8 cellular contexts compared by ENCODE assay signal in genomic region chr5:150846651-150847333, GRCh38. TPM values are rescaled to one million over a fixed set of nuclear protein-coding genes. Genes with fewer than 3 reads are reported as not detected.
A peak's percentile ranks its signal among the peaks of the same experiment; 100 is the strongest.
DNase-seq lines count a peak whose midpoint lies in the region; ATAC-seq and TF ChIP-seq lines count a peak whose summit lies in the region.

No MANE protein-coding gene starts in this region.

- H2BK15ac ChIP-seq in neuronal stem cell (ENCODE audit: low read length): no peak overlapping the region

- no peak overlapping the region for H3K18ac ChIP-seq in neuronal stem cell (ENCODE audit: low read length)

- H3K14ac ChIP-seq in neuronal stem cell (ENCODE audit: low read length): no peak overlapping the region

- H4K8ac ChIP-seq in neuronal stem cell (ENCODE audit: low read depth, low read length): no peak overlapping the region

- no peak overlapping the region for H3K4me2 ChIP-seq in GM23338
- no peak overlapping the region for H3K4me2 ChIP-seq in OCI-LY7 (ENCODE audit: low read length)
- no peak overlapping the region for H3K4me2 ChIP-seq in neuronal stem cell (ENCODE audit: insufficient read depth, low read length, poor library complexity, severe bottlenecking)

- no peak overlapping the region; the same call in 1 of the 2 replicates for H2AFZ ChIP-seq in GM23338
- H2AFZ ChIP-seq in OCI-LY7 (ENCODE audit: low read length): no peak overlapping the region; the same call in 1 of the 2 replicates
- H2AFZ ChIP-seq in neuronal stem cell (ENCODE audit: low read length): no peak overlapping the region

- no peak overlapping the region for H3K27ac Mint-ChIP-seq in GM23338

- H4K20me1 ChIP-seq in GM23338 (replicated peaks; ENCODE audit: insufficient read depth): no peaks in the 10 kb centered on the region
- H4K20me1 ChIP-seq in OCI-LY7 (ENCODE audit: insufficient read depth, low read length): no peaks in the 10 kb centered on the region

- H3K23ac ChIP-seq in neuronal stem cell (ENCODE audit: low read depth, low read length, poor library complexity): no peak overlapping the region

- no peaks in the 10 kb centered on the region for H3K9me3 ChIP-seq in OCI-LY7 (ENCODE audit: low read length)
- no peaks in the 10 kb centered on the region for H3K9me3 ChIP-seq in neuronal stem cell (replicated peaks in 1 of 2; ENCODE audit: control insufficient read depth in 2 of 2, insufficient read depth in 1 of 2, low read depth in 1 of 2, low read length in 2 of 2)
- H3K9me3 ChIP-seq in tibial nerve: no peaks in the 10 kb centered on the region

- peak; percentile 96 for ATAC-seq in GM23338

- POLR2A ChIA-PET in OCI-LY7 (lab: Charles Lee): interaction anchor here (0.8 kb wide), 1 partner anchor 382 kb away, joined by 3 read pairs; no protein-coding TSS in a partner anchor

- no peak overlapping the region for H3K4ac ChIP-seq in neuronal stem cell (ENCODE audit: low read length)

- H4K91ac ChIP-seq in neuronal stem cell (ENCODE audit: low read depth, low read length, poor library complexity): no peak overlapping the region

- peak; percentile 86 for DNase-seq in GF-D8 (lab: John Stamatoyannopoulos, UW)
- peak; percentile 89 for DNase-seq in GM23338 (ENCODE audit: low spot score)
- DNase-seq in KG1 (lab: John Stamatoyannopoulos, UW): peak; percentile 15
- DNase-seq in OCI-LY7 (ENCODE audit: low spot score): peak; percentile 77
- peak; percentile 39 for DNase-seq in activated T-cell treated with anti-CD3 and anti-CD28 coated beads for 48 hours (ENCODE audit: low read depth)
- DNase-seq in fibroblast of gingiva (ENCODE audit: low read depth): peak; percentile 86
- DNase-seq in neuronal stem cell (ENCODE audit: low spot score): peak; percentile 58
- DNase-seq in tibial nerve (ENCODE audit: low spot score in 2 of 2): peak in 1 of 2 donors; percentile 79

- peaks cover 4% of the 10 kb centered on the region; the same call in 2 of the 3 replicates for H3K36me3 Mint-ChIP-seq in GM23338 (ENCODE audit: low read depth)

- H2BK120ac ChIP-seq in neuronal stem cell (ENCODE audit: low read depth, low read length): no peak overlapping the region

- intact Hi-C loops in OCI-LY7 (cut with micrococcal nuclease; ENCODE audit: unreplicated experiment): loop anchor here (1.0 to 2.0 kb wide), 3 partner anchors 45 to 388 kb away; no protein-coding TSS in a partner anchor

- peaks cover 12% of the 10 kb centered on the region; the same call in 1 of the 2 replicates for H3K27me3 ChIP-seq in GM23338 (ENCODE audit: insufficient read depth)
- peaks cover 0 to 6% (median 2%) of the 10 kb centered on the region in 3 experiments for H3K27me3 ChIP-seq in neuronal stem cell (ENCODE audit: control insufficient read depth in 3 of 3, insufficient read depth in 3 of 3, low read depth in 1 of 3, low read length in 3 of 3)
- H3K27me3 ChIP-seq in tibial nerve: no peaks in the 10 kb centered on the region

- peak; percentile 79 to 92 for TF ChIP-seq CTCF in GM23338 (conservative IDR thresholded peaks at IDR 0.05; ENCODE audit: low read depth in 2 of 2)
- peak; percentile 81 for TF ChIP-seq CTCF in OCI-LY7 (conservative IDR thresholded peaks at IDR 0.05; ENCODE audit: low read length)
- peak; percentile 55 to 84 (median 62) for TF ChIP-seq CTCF in tibial nerve (IDR thresholded peaks at IDR 0.05)

- H3K79me2 ChIP-seq in GM23338 (replicated peaks; ENCODE audit: insufficient read depth): no peaks in the 10 kb centered on the region
- no peaks in the 10 kb centered on the region for H3K79me2 ChIP-seq in OCI-LY7 (ENCODE audit: insufficient read depth, low read depth, low read length)

- no peaks in the 10 kb centered on the region for H3F3A ChIP-seq in GM23338 (replicated peaks; ENCODE audit: low read depth)

- WGBS in neuronal stem cell (ENCODE audit: extremely low coverage in 2 of 2, insufficient read length in 2 of 2, insufficient replicate concordance in 1 of 2), 2 donors: no CpG with 5 or more reads among the region's 22 CpGs
- WGBS in tibial nerve, 2 donors: 60 to 63% methylated on average over 22 of the region's 22 CpGs

- BruUV-seq in OCI-LY7 (replicated peaks; lab: Mats Ljungman, UMichigan): no TSS peak

- peaks cover 16% of the 10 kb centered on the region for H3K27me3 Mint-ChIP-seq in GM23338 (ENCODE audit: insufficient read depth, low read depth, poor library complexity)

- peaks cover 10% of the 10 kb centered on the region for H3K4me1 Mint-ChIP-seq in GM23338

- H3K9ac ChIP-seq in neuronal stem cell (ENCODE audit: low read depth, low read length, poor library complexity): no peak overlapping the region

- no peak for TF ChIP-seq POLR2A in tibial nerve (IDR thresholded peaks at IDR 0.05)

- H3K36me3 ChIP-seq in GM23338 (ENCODE audit: insufficient read depth): no peaks in the 10 kb centered on the region
- no peaks in the 10 kb centered on the region for H3K36me3 ChIP-seq in OCI-LY7 (ENCODE audit: insufficient read depth, low read length)
- no peaks in the 10 kb centered on the region for H3K36me3 ChIP-seq in neuronal stem cell (replicated peaks in 1 of 2; ENCODE audit: control insufficient read depth in 2 of 2, insufficient read depth in 2 of 2, low read length in 2 of 2)
- no peaks in the 10 kb centered on the region for H3K36me3 ChIP-seq in tibial nerve

- H3K4me3 ChIP-seq in GM23338: no peak overlapping the region
- H3K4me3 ChIP-seq in OCI-LY7 (ENCODE audit: low read depth, low read length, poor library complexity, severe bottlenecking): no peak overlapping the region
- no peak overlapping the region for H3K4me3 ChIP-seq in neuronal stem cell (ENCODE audit: low read length in 2 of 2)
- H3K4me3 ChIP-seq in tibial nerve: peak overlapping the region in 1 of 4 donors; percentile 19

- no peaks in the 10 kb centered on the region for H3K79me1 ChIP-seq in neuronal stem cell (ENCODE audit: low read depth, low read length)

- CTCF ChIA-PET in OCI-LY7 (lab: Charles Lee; ENCODE audit: unreplicated experiment): no interaction called here

- no peak overlapping the region for H2AK5ac ChIP-seq in neuronal stem cell (ENCODE audit: low read depth, low read length)

- no peak overlapping the region for H2BK12ac ChIP-seq in neuronal stem cell (ENCODE audit: low read length)

- H2BK5ac ChIP-seq in neuronal stem cell (ENCODE audit: low read length): no peak overlapping the region

- TF ChIP-seq EP300 in tibial nerve (IDR thresholded peaks at IDR 0.05): no peak

- no peaks in the 10 kb centered on the region for H3K4me1 ChIP-seq in GM23338 (ENCODE audit: insufficient read depth)
- peaks cover 5% of the 10 kb centered on the region for H3K4me1 ChIP-seq in OCI-LY7 (ENCODE audit: insufficient read depth, low read length, poor library complexity, severe bottlenecking)
- H3K4me1 ChIP-seq in neuronal stem cell (ENCODE audit: control insufficient read depth in 2 of 2, insufficient read depth in 1 of 2, low read depth in 1 of 2, low read length in 2 of 2): peaks cover 0 to 3% of the 10 kb centered on the region in 2 donors
- peaks cover 0 to 3% (median 0%) of the 10 kb centered on the region in 4 donors for H3K4me1 ChIP-seq in tibial nerve

- H3K9me2 ChIP-seq in GM23338 (ENCODE audit: insufficient read depth) (no peaks in the 10 kb centered on the region), OCI-LY7 (ENCODE audit: insufficient read depth, low read length) (no peaks in the 10 kb centered on the region)

- peaks cover 14% of the 10 kb centered on the region for H3K9me3 Mint-ChIP-seq in GM23338

- H3K27ac ChIP-seq in GM23338 (ENCODE audit: low read depth): no peak overlapping the region
- no peak overlapping the region for H3K27ac ChIP-seq in OCI-LY7 (ENCODE audit: low read depth, low read length, poor library complexity, severe bottlenecking)
- no peak overlapping the region for H3K27ac ChIP-seq in neuronal stem cell (replicated peaks; ENCODE audit: low read length)
- no peak overlapping the region for H3K27ac ChIP-seq in tibial nerve

- no peak overlapping the region for H3K4me3 Mint-ChIP-seq in GM23338

TF ChIP-seq in GM23338, 12 proteins besides CTCF, POLR2A, EP300 and RAD21:
- peak; percentile 70 for TF ChIP-seq CREB1 (CRISPR knock-in tag; IDR thresholded peaks at IDR 0.05; ENCODE audit: low read depth)
- no peak for TF ChIP-seq NANOG (IDR thresholded peaks at IDR 0.05; ENCODE audit: borderline replicate concordance)
TF ChIP-seq in GM23338: peak in this region for 1.

RNA-seq across cellular contexts. Expression of gene IRGM, which starts 0.5 kb away (rescaled TPM):
- total RNA-seq in GM23338 (2014; rRNA removed; shearing (Covaris generic)): not detected in 2 replicates
- not detected in 2 replicates for polyA plus RNA-seq in GM23338 (2016; fragmentation: Nextera tagmentation; extraction: Ambion mirVana)
- not detected in 2 replicates for total RNA-seq in OCI-LY7 (2014; rRNA removed; shearing (Covaris generic))
- total RNA-seq in OCI-LY7 (2022) (not detected in 2 replicates), tibial nerve (not detected)
- not detected for polyA plus RNA-seq in neuronal stem cell (2013, experiment 1 of 2)
- 0.11 TPM for polyA plus RNA-seq in neuronal stem cell (2013, experiment 2 of 2)

RNA-seq across cellular contexts. Expression of gene ZNF300, which starts 58.0 kb away (rescaled TPM):
- total RNA-seq in GM23338 (2014; rRNA removed; shearing (Covaris generic)): 22.3 and 25.9 TPM in 2 replicates
- 10.9 and 15.1 TPM in 2 replicates for polyA plus RNA-seq in GM23338 (2016; fragmentation: Nextera tagmentation; extraction: Ambion mirVana)
- not detected in 2 replicates for total RNA-seq in OCI-LY7 (2014; rRNA removed; shearing (Covaris generic))
- total RNA-seq in OCI-LY7 (2022) (not detected in 2 replicates), tibial nerve (10 to 100 TPM in 1 of 4 donors, 1 to 10 TPM in 3; 6.3 to 10.5 (median 7.8) TPM)
- polyA plus RNA-seq in neuronal stem cell (2013, experiment 1 of 2): 11.0 TPM
- polyA plus RNA-seq in neuronal stem cell (2013, experiment 2 of 2): 10.8 TPM

Comparison
In these comparisons a context has a peak if more than half of its experiments do, and no peak if none do; other contexts are left out.
1. RNA of gene ZNF300, which starts 58.0 kb away (total RNA-seq): 22.3 to 25.9 TPM in GM23338 and 6.3 to 10.5 TPM in tibial nerve; not detected in OCI-LY7; every median in the first group is over 4 times any median in the second.
2. Peak in every context shown above with its lines, with median percentiles within 50 percentile points of each other: CTCF ChIP-seq.